In the genomic region with DNA sequence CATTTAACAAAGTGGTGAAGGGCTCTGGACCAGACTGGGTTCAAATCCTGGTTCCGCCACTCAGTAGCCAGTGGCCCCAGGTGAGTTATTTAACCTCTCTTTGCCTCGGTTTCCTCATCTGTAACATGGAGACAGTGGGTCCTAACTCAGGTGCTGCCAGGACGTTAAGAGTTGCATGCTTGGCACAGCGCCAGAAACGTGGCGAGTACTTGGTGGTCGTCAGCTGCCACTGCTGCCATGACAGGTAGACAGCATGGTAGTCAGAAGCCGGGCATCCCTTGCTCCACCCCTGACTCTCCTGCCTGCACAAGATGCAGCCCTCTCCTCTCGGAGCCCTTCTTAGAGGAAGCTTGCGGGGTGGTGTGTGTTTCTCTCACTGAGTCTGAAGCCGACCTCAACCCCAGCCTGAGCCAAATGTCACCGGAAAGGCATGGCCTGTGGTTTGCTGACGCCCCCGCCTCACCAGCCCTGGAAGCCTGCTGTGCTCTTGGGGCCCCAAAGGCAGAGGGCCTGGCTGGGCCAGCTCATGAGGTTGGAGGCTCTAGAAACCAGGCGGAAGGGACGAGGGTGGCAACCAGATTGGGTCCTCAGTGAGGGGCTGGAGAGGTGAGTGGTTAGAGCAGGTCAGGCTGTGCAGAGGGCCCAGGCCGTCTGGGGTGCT, we compare ENCODE assay signal across 7 cellular contexts.
A peak's percentile ranks its signal among the peaks of the same experiment; 100 is the strongest.
DNase-seq lines count a peak whose midpoint lies in the region; ATAC-seq, FAIRE-seq and TF ChIP-seq lines count a peak whose summit lies in the region.

No MANE protein-coding gene starts in this region.

- 0 out of 2 replicates have a peak overlapping the region, but pooled peaks have one; percentile 42 for H3K27ac ChIP-seq in GM12878 (ENCODE audit: control insufficient read depth, insufficient read depth)
- H3K27ac ChIP-seq in prostate gland, result no peak overlapping the region

- peaks cover 43% of the 10 kb centered on the region for H3K4me1 ChIP-seq in GM12878 (ENCODE audit: control insufficient read depth, insufficient read depth, low read length)
- H3K4me1 ChIP-seq in BE2C, result peaks cover 39% of the 10 kb centered on the region
- H3K4me1 ChIP-seq in prostate gland (replicated peaks), result no peaks in the 10 kb centered on the region

- peak; percentile 28 for DNase-seq in T-helper 9 cell
- no peak for DNase-seq in GM12878 (ENCODE audit: low read depth, low spot score)
- DNase-seq in stimulated activated CD4-positive, alpha-beta T cell treated with anti-CD3 and anti-CD28 coated beads, Interleukin-12 subunit alpha, Interleukin-12 subunit beta, amount 100 ng/mL, for 48 hours (ENCODE audit: low read depth in 2 of 3, low spot score in 1 of 3), result peak; percentile 67 to 78 (median 78)
- DNase-seq in BE2C, result no peak
- no peak for DNase-seq in NCI-H2196 (lab: John Stamatoyannopoulos, UW; ENCODE audit: unreplicated experiment)
- DNase-seq in prostate gland (ENCODE audit: low spot score), result no peak

- peak overlapping the region; percentile 81 for H2AFZ ChIP-seq in GM12878 (ENCODE audit: control insufficient read depth, low read depth, low read length)

- no peak overlapping the region for H3K9ac ChIP-seq in GM12878 (ENCODE audit: control insufficient read depth, insufficient read depth, low read length)

- H3K4me3 ChIP-seq in GM12878 (no peak overlapping the region), BE2C (ENCODE audit: low read depth, low read length) (no peak overlapping the region), prostate gland (no peak overlapping the region)

- H3K79me2 ChIP-seq in GM12878 (ENCODE audit: control insufficient read depth, insufficient read depth, low read length), result no peaks in the 10 kb centered on the region

- TF ChIP-seq CTCF in GM12878 (IDR thresholded peaks at IDR 0.05 in 2 of 3, conservative IDR thresholded peaks at IDR 0.05 in 1 of 3; ENCODE audit: control insufficient read depth in 2 of 3, extremely low read depth in 1 of 3, insufficient read depth in 1 of 3, low read depth in 3 of 3, low read length in 3 of 3), result no peak
- TF ChIP-seq CTCF in BE2C (IDR thresholded peaks at IDR 0.05; ENCODE audit: low read depth, low read length), result no peak
- TF ChIP-seq CTCF in prostate gland (IDR thresholded peaks at IDR 0.05), result no peak

- no peak for TF ChIP-seq POLR2A in GM12878 (IDR thresholded peaks at IDR 0.05; ENCODE audit: low read depth, low read length)
- TF ChIP-seq POLR2A in prostate gland (IDR thresholded peaks at IDR 0.05), result no peak

- RAD21 ChIA-PET in GM12878 (lab: Charles Lee; ENCODE audit: unreplicated experiment), result interaction anchor here (1.1 kb wide), 1 partner anchor 159 kb away, joined by 3 read pairs; no protein-coding TSS in a partner anchor

- intact Hi-C loops in GM12878 (cut with micrococcal nuclease; ENCODE audit: unreplicated experiment) (loop anchor here (2.0 kb wide), 1 partner anchor 230 kb away; no protein-coding TSS in a partner anchor), prostate gland (cut with DNase I) (no loop called here)

- no peaks in the 10 kb centered on the region for H4K20me1 ChIP-seq in GM12878 (ENCODE audit: control insufficient read depth, insufficient read depth)

- CTCF ChIA-PET in GM12878 (lab: Yijun Ruan, JAX), result interaction anchor here (0.6 to 1.4 kb wide), 3 partner anchors 18 to 107 kb away, joined by 3 read pairs; no protein-coding TSS in a partner anchor

- no peak for TF ChIP-seq EP300 in GM12878 (IDR thresholded peaks at IDR 0.05; ENCODE audit: borderline replicate concordance in 1 of 2, control insufficient read depth in 1 of 2, low read depth in 2 of 2, low read length in 2 of 2)

- in situ Hi-C loops in GM12878 (cut with MboI), result no loop called here

- 31% methylated on average over 17 of the region's 17 CpGs for WGBS in GM12878 (ENCODE audit: insufficient coverage, insufficient replicate concordance, low lambda C conversion rate, missing lambda C conversion rate)
- 62% methylated on average over 17 of the region's 17 CpGs for WGBS in prostate gland

- H3K9me3 ChIP-seq in GM12878 (replicated peaks; ENCODE audit: control insufficient read depth, insufficient read depth, low read length) (peaks cover 2% of the 10 kb centered on the region; the same call in 1 of the 3 replicates), BE2C (no peaks in the 10 kb centered on the region), prostate gland (no peaks in the 10 kb centered on the region)

- peak; percentile 31 for FAIRE-seq in GM12878 (lab: Jason Lieb, UNC)

- BruUV-seq in GM12878 (replicated peaks; lab: Mats Ljungman, UMichigan), result no TSS peak

- H3K4me2 ChIP-seq in GM12878 (ENCODE audit: control insufficient read depth, insufficient read depth), result peak overlapping the region; percentile 74

- SMC1A ChIA-PET in GM12878 (lab: Charles Lee; ENCODE audit: uncharacterized antibody, unreplicated experiment), result interaction anchor here (0.5 to 1.9 kb wide), 3 partner anchors 10 to 216 kb away, joined by 3 to 5 read pairs (median 3); no protein-coding TSS in a partner anchor

- H3K27me3 ChIP-seq in GM12878 (replicated peaks in 1 of 2; ENCODE audit: control insufficient read depth in 2 of 2, insufficient read depth in 2 of 2, low read length in 1 of 2) (no peaks in the 10 kb centered on the region), BE2C (no peaks in the 10 kb centered on the region), prostate gland (replicated peaks; ENCODE audit: insufficient read depth) (no peaks in the 10 kb centered on the region)

- POLR2A ChIA-PET in GM12878 (lab: Charles Lee), result interaction anchor here (1.0 kb wide), 2 partner anchors 10 to 14 kb away, joined by 3 read pairs; no protein-coding TSS in a partner anchor

- TF ChIP-seq RAD21 in GM12878 (IDR thresholded peaks at IDR 0.05; ENCODE audit: insufficient read depth, low read depth, low read length), result no peak

- peak; percentile 41 for ATAC-seq in HG02678 (IDR thresholded peaks at IDR 0.05; ENCODE audit: unreplicated experiment)
- peak; percentile 61 for ATAC-seq in GM12878

- H3K36me3 ChIP-seq in GM12878 (ENCODE audit: control insufficient read depth in 2 of 2, insufficient read depth in 2 of 2, low read length in 1 of 2), result no peaks in the 10 kb centered on the region
- H3K36me3 ChIP-seq in BE2C, result no peaks in the 10 kb centered on the region
- H3K36me3 ChIP-seq in prostate gland, result no peaks in the 10 kb centered on the region

TF ChIP-seq in GM12878, 131 proteins besides CTCF, POLR2A, EP300 and RAD21 (continues in another document):
- no peak for TF ChIP-seq PRDM15 (CRISPR knock-in tag; IDR thresholded peaks at IDR 0.05)
- peak; percentile 74; the same call in 1 of the 2 replicates for TF ChIP-seq DPF2 (IDR thresholded peaks at IDR 0.05)
- TF ChIP-seq BCLAF1 (IDR thresholded peaks at IDR 0.05), result no peak
- TF ChIP-seq WRNIP1 (IDR thresholded peaks at IDR 0.05; ENCODE audit: borderline replicate concordance, low read depth, low read length), result no peak
- TF ChIP-seq YY1 (IDR thresholded peaks at IDR 0.05; ENCODE audit: low read depth, low read length), result peak; percentile 45; the same call in 1 of the 2 replicates
- no peak for TF ChIP-seq SMAD5 (IDR thresholded peaks at IDR 0.05; ENCODE audit: low read depth)
- TF ChIP-seq MTA2 (IDR thresholded peaks at IDR 0.05; ENCODE audit: low read depth), result 0 out of 2 replicates have a peak, but pooled peaks have one; percentile 22

Comparison
In these comparisons a context has a peak if more than half of its experiments do, and no peak if none do; other contexts are left out.
1. DNase-seq: peak in T-helper 9 cell (single experiment) and stimulated activated CD4-positive, alpha-beta T cell treated with anti-CD3 and anti-CD28 coated beads, Interleukin-12 subunit alpha, Interleukin-12 subunit beta, amount 100 ng/mL, for 48 hours (3 of 3); none in GM12878 (single experiment), BE2C (single experiment), NCI-H2196 (single experiment) and prostate gland (single experiment).